In the genomic region with DNA sequence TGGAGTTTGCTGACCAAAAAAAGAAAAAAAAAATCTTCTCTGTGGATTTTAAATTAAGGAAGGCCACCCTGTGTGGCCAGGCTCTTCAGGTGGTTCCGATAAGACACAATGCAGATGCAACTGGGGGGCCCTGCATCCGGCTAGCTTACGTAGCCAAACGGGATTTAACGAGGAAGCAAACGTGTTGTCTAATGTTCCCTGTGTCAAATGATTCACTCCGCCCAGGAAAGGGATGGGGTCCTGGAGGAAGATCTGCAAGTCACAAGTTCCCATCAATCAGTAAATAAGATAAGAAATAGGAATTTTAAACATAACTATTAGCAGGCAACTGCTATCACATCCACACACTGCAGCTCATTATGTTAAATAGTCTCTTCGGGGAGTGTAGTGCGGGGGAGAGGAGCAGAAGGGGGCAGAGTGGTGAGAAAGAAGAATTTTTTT, we compare ENCODE assay signal across 2 cellular contexts.
TF ChIP-seq lines count a peak whose summit lies in the region.

No MANE protein-coding gene starts in this region.

TF ChIP-seq in endothelial cell of umbilical vein, 7 proteins besides CTCF, POLR2A, EP300 and RAD21:
- TF ChIP-seq JUN (IDR thresholded peaks at IDR 0.05; ENCODE audit: borderline replicate concordance, insufficient read depth, insufficient read length, low read depth) = no peak
- no peak for TF ChIP-seq POLR2AphosphoS5 (IDR thresholded peaks at IDR 0.05; ENCODE audit: insufficient read depth, low read depth, low read length)
- no peak for TF ChIP-seq EZH2 (IDR thresholded peaks at IDR 0.05; ENCODE audit: borderline replicate concordance, low read depth, low read length, severe bottlenecking)
- no peak for TF ChIP-seq GATA2 (IDR thresholded peaks at IDR 0.05; ENCODE audit: insufficient read depth, insufficient read length, low read depth, low read length)
- TF ChIP-seq, protein P1, sequence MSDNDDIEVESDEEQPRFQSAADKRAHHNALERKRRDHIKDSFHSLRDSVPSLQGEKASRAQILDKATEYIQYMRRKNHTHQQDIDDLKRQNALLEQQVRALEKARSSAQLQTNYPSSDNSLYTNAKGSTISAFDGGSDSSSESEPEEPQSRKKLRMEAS (IDR thresholded peaks at IDR 0.05; ENCODE audit: insufficient read depth, insufficient read length) = no peak
- no peak for TF ChIP-seq MYC (IDR thresholded peaks at IDR 0.05; ENCODE audit: low read depth, low read length)

TF ChIP-seq in neural cell, 6 proteins besides CTCF, POLR2A, EP300 and RAD21:
- TF ChIP-seq MXI1 (conservative IDR thresholded peaks at IDR 0.05; ENCODE audit: poor library complexity, severe bottlenecking) = no peak
- no peak for TF ChIP-seq SMC3 (conservative IDR thresholded peaks at IDR 0.05; ENCODE audit: poor library complexity)
- TF ChIP-seq POLR2AphosphoS5 (IDR thresholded peaks at IDR 0.05) = no peak
- no peak for TF ChIP-seq EZH2 (IDR thresholded peaks at IDR 0.05; ENCODE audit: borderline replicate concordance, insufficient read depth, low read length, poor library complexity, severe bottlenecking)
